In the genomic region with DNA sequence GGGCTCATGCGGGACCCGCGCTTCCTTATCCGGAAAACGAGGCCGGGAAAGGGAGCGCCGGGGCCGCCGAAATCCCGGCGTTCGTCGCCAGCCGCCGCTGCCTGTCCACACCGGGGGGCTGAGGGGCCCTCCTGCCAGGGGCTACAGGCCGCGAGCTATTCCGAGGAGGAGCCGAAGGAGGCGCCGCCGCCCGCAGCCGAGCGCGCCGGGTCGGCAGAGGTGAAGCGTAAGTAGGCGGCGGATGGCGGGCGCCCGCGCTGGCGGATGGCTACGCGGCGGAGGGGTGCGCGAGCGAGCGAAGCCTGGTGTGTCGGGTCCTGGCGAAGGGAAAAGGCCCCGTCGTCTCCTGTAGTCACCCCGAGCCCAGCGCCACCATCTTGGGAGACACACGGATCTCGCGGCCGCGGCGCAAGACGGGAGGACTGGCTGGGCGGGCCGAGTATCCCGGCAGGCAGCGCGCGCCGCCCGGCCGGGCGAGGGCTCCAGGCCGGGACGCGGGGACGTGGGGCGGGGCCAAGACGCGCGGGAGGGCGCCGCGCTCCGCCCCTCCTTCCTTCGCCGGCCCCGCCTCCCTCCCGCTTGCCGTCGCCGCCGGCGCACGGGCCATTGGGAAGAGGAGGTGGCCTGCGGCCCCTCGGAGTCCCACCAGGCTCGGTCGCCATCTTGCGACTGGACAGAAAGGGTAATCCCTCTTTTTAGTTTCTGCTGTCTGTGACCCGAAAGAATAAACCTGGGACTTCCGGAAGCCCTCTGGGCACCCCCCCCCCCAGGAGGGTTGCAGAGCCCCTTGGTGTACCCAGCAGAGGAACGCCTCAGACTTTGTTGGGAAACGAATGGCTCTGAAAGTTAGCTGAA, we compare ENCODE assay signal across 8 cellular contexts. TPM values are rescaled to one million over a fixed set of nuclear protein-coding genes. Genes with fewer than 3 reads are reported as not detected.
DNase-seq lines count a peak whose midpoint lies in the region; ATAC-seq, FAIRE-seq and TF ChIP-seq lines count a peak whose summit lies in the region.

UBE3A (minus strand) TSS at position 424 of the 855 bp plus-strand sequence. CDS start 29,917 bp downstream, outside the sequence.

- TF ChIP-seq CTCF in OCI-LY1 (IDR thresholded peaks at IDR 0.05; ENCODE audit: low read length): peak; percentile 7; the same call in 1 of the 2 replicates
- peak in 1 of 2 donors; percentile 2 for TF ChIP-seq CTCF in endothelial cell of umbilical vein (IDR thresholded peaks at IDR 0.05; ENCODE audit: extremely low read depth in 1 of 2, insufficient read depth in 1 of 2, low read depth in 1 of 2, low read length in 2 of 2)

- H3K9me1 ChIP-seq in endothelial cell of umbilical vein (replicated peaks; ENCODE audit: control insufficient read depth, extremely low read depth, insufficient read depth, low read length): no peaks in the 10 kb centered on the region

- BruUV-seq in endothelial cell of umbilical vein (replicated peaks; lab: Mats Ljungman, UMichigan): TSS peak; percentile 5

- H3K79me2 ChIP-seq in OCI-LY1 (ENCODE audit: insufficient read depth, low read length) (peaks cover 47% of the 10 kb centered on the region), endothelial cell of umbilical vein (ENCODE audit: control insufficient read depth, insufficient read depth, low read length) (peaks cover 49% of the 10 kb centered on the region)

- H4K20me1 ChIP-seq in OCI-LY1 (ENCODE audit: insufficient read depth, low read length) (no peaks in the 10 kb centered on the region), endothelial cell of umbilical vein (replicated peaks; ENCODE audit: control insufficient read depth, extremely low read depth, insufficient read depth, low read length) (peaks cover 7% of the 10 kb centered on the region)

- intact Hi-C loops in endothelial cell of umbilical vein (cut with micrococcal nuclease): no loop called here

- dilution Hi-C loops in endothelial cell of umbilical vein (cut with MboI; ENCODE audit: extremely low pct_ligation_motif_present, low sequenced_read_pairs): no loop called here

- peak; percentile 72 for FAIRE-seq in endothelial cell of umbilical vein (lab: Jason Lieb, UNC)

- H3K9ac ChIP-seq in HUES6 (ENCODE audit: low read length) (peak within 1 kb of the TSS; percentile 99), OCI-LY1 (ENCODE audit: low read length) (peak within 1 kb of the TSS; percentile 86), endothelial cell of umbilical vein (replicated peaks; ENCODE audit: extremely low read depth, insufficient read depth, low read length) (peak within 1 kb of the TSS; percentile 98)

- H3K4me1 ChIP-seq in HUES6 (ENCODE audit: control insufficient read depth, insufficient read depth, low read length) (peaks cover 11% of the 10 kb centered on the region; the same call in 1 of the 2 replicates), OCI-LY1 (ENCODE audit: insufficient read depth, low read length, severe bottlenecking) (peaks cover 26% of the 10 kb centered on the region), endothelial cell of umbilical vein (ENCODE audit: control insufficient read depth, extremely low read depth, insufficient read depth, low read length) (peaks cover 16% of the 10 kb centered on the region)

- H3F3A ChIP-seq in OCI-LY1 (ENCODE audit: insufficient read depth, low read length): no peaks in the 10 kb centered on the region

- TF ChIP-seq POLR2A in endothelial cell of umbilical vein (IDR thresholded peaks at IDR 0.05; ENCODE audit: low read depth, low read length): peak; percentile 83

- POLR2A ChIA-PET in endothelial cell of umbilical vein (lab: Charles Lee): no interaction called here

- H3K4me3 ChIP-seq in HUES6 (ENCODE audit: low read depth, low read length) (peak within 1 kb of the TSS; percentile 87), OCI-LY1 (ENCODE audit: low read depth, low read length, poor library complexity, severe bottlenecking) (peak within 1 kb of the TSS; percentile 86), endothelial cell of umbilical vein (replicated peaks in 1 of 3; ENCODE audit: insufficient read depth in 1 of 3, low read depth in 1 of 3, low read length in 3 of 3) (peak within 1 kb of the TSS; percentile 85 to 97 (median 87))

- DNase-seq in DMS 273 (lab: John Stamatoyannopoulos, UW; ENCODE audit: unreplicated experiment) (peak; percentile 95), activated T-cell treated with anti-CD3 and anti-CD28 coated beads for 1 hour (ENCODE audit: low read depth) (peak; percentile 78), endothelial cell of umbilical vein (ENCODE audit: low read depth, low spot score) (peak; percentile 93), midbrain (lab: John Stamatoyannopoulos, UW) (peak; percentile 94)
- peak; percentile 83 to 85 for DNase-seq in stimulated activated CD8-positive, alpha-beta memory T cell treated with anti-CD3 and anti-CD28 coated beads, Interleukin-15, amount 100 ng/mL, for 48 hours (ENCODE audit: low read depth in 2 of 2)

- H3K27me3 ChIP-seq in HUES6 (ENCODE audit: control insufficient read depth, insufficient read depth, low read length) (no peaks in the 10 kb centered on the region), OCI-LY1 (ENCODE audit: insufficient read depth, low read length) (no peaks in the 10 kb centered on the region), endothelial cell of umbilical vein (ENCODE audit: control insufficient read depth in 2 of 2, insufficient read depth in 2 of 2, low read length in 2 of 2) (no peaks in the 10 kb centered on the region)

- no peaks in the 10 kb centered on the region for H3K9me2 ChIP-seq in OCI-LY1 (ENCODE audit: low read depth, low read length)

- H2AFZ ChIP-seq in OCI-LY1 (ENCODE audit: low read length) (peak within 1 kb of the TSS; percentile 2; the same call in 1 of the 2 replicates), endothelial cell of umbilical vein (ENCODE audit: low read depth, low read length) (peak within 1 kb of the TSS; percentile 100)

- CTCF ChIA-PET in endothelial cell of umbilical vein (lab: Charles Lee): interaction anchor here (0.6 kb wide), 1 partner anchor 95 kb away, joined by 3 read pairs; no protein-coding TSS in a partner anchor

- H3K4me2 ChIP-seq in OCI-LY1 (ENCODE audit: low read length): peak within 1 kb of the TSS; percentile 90
- H3K4me2 ChIP-seq in endothelial cell of umbilical vein (ENCODE audit: insufficient read depth, low read length): peak within 1 kb of the TSS; percentile 98

- H3K27ac ChIP-seq in HUES6 (ENCODE audit: low read depth, low read length) (peak within 1 kb of the TSS; percentile 96), OCI-LY1 (ENCODE audit: low read depth, low read length, poor library complexity, severe bottlenecking) (peak within 1 kb of the TSS; percentile 62), endothelial cell of umbilical vein (ENCODE audit: insufficient read depth, low read depth, low read length) (peak within 1 kb of the TSS; percentile 85)

- H3K9me3 ChIP-seq in HUES6 (ENCODE audit: control insufficient read depth, insufficient read depth, low read depth, low read length) (no peaks in the 10 kb centered on the region), OCI-LY1 (ENCODE audit: low read length) (peaks cover 6% of the 10 kb centered on the region; the same call in 1 of the 2 replicates), endothelial cell of umbilical vein (replicated peaks; ENCODE audit: control insufficient read depth, insufficient read depth, low read length) (no peaks in the 10 kb centered on the region)

- ATAC-seq in GM21447 (IDR thresholded peaks at IDR 0.05; ENCODE audit: unreplicated experiment): peak; percentile 81

- H3K36me3 ChIP-seq in HUES6 (ENCODE audit: control insufficient read depth, insufficient read depth, low read length): no peaks in the 10 kb centered on the region
- H3K36me3 ChIP-seq in OCI-LY1 (ENCODE audit: insufficient read depth, low read length): peaks cover 24% of the 10 kb centered on the region
- H3K36me3 ChIP-seq in endothelial cell of umbilical vein (ENCODE audit: control insufficient read depth in 2 of 2, extremely low read depth in 1 of 2, insufficient read depth in 2 of 2, low read length in 2 of 2): no peaks in the 10 kb centered on the region

TF ChIP-seq in endothelial cell of umbilical vein, 7 proteins besides CTCF, POLR2A, EP300 and RAD21:
- TF ChIP-seq, protein P1, sequence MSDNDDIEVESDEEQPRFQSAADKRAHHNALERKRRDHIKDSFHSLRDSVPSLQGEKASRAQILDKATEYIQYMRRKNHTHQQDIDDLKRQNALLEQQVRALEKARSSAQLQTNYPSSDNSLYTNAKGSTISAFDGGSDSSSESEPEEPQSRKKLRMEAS (IDR thresholded peaks at IDR 0.05; ENCODE audit: insufficient read depth, insufficient read length): no peak
- TF ChIP-seq POLR2AphosphoS5 (IDR thresholded peaks at IDR 0.05; ENCODE audit: insufficient read depth, low read depth, low read length): peak; percentile 88
TF ChIP-seq in endothelial cell of umbilical vein: peak in this region for 1.

RNA-seq across cellular contexts. Expression of gene UBE3A, which starts in this region (rescaled TPM):
- total RNA-seq in endothelial cell of umbilical vein: 66.7 and 69.3 TPM in 2 replicates
- polyA plus RNA-seq in endothelial cell of umbilical vein: 6.9 and 8.5 TPM in 2 replicates
- polyA plus RNA-seq in endothelial cell of umbilical vein (2011; cell fraction: cytosol; rRNA removed): 11.5 and 13.4 TPM in 2 replicates
- 32.4 and 32.6 TPM in 2 replicates for polyA plus RNA-seq in endothelial cell of umbilical vein (2011; cell fraction: nucleus; rRNA removed)
- 20.9 and 27.3 TPM in 2 replicates for polyA plus RNA-seq in endothelial cell of umbilical vein (2012)
- 56.0 and 66.2 TPM in 2 replicates for polyA minus RNA-seq in endothelial cell of umbilical vein
- 68.3 TPM for polyA minus RNA-seq in endothelial cell of umbilical vein (2011; cell fraction: cytosol; rRNA and poly(A)+ RNA removed)
- 145 and 178 TPM in 2 replicates for polyA minus RNA-seq in endothelial cell of umbilical vein (2011; cell fraction: nucleus; rRNA and poly(A)+ RNA removed)

Comparison
In these comparisons a context has a peak if more than half of its experiments do, and no peak if none do; other contexts are left out.
1. Peak in every context shown above with its lines: DNase-seq, ATAC-seq, H3K4me3 ChIP-seq and H3K27ac ChIP-seq.